Comparison of ENCODE assay signal across 8 cellular contexts in genomic region chr1:155261401-155261887, GRCh38. TPM values are rescaled to one million over a fixed set of nuclear protein-coding genes. Genes with fewer than 3 reads are reported as not detected.
DNase-seq lines count a peak whose midpoint lies in the region; ATAC-seq and TF ChIP-seq lines count a peak whose summit lies in the region.

No MANE protein-coding gene starts in this region.

- no peak for DNase-seq in H7
- no peak for DNase-seq in fibroblast of villous mesenchyme (ENCODE audit: low read depth)
- no peak for DNase-seq in skeletal muscle cell (ENCODE audit: low read depth)
- no peak for DNase-seq in hippocampal formation (lab: John Stamatoyannopoulos, UW)

- H3K27me3 ChIP-seq in H7 (ENCODE audit: control insufficient read depth, insufficient read depth, low read length): no peaks in the 10 kb centered on the region
- no peaks in the 10 kb centered on the region for H3K27me3 ChIP-seq in SU-DHL-6 (ENCODE audit: low read length)

- H3K4me3 ChIP-seq in H7 (ENCODE audit: insufficient read depth, low read depth, low read length) (peak overlapping the region; percentile 91), SU-DHL-6 (ENCODE audit: insufficient read depth, low read length, poor library complexity, severe bottlenecking) (peak overlapping the region; percentile 68), fibroblast of villous mesenchyme (ENCODE audit: low read depth, low read length) (peak overlapping the region; percentile 93), skeletal muscle cell (ENCODE audit: low read depth, low read length) (peak overlapping the region; percentile 81)

- H3K9ac ChIP-seq in SU-DHL-6 (ENCODE audit: low read length): peak overlapping the region; percentile 85

- no peaks in the 10 kb centered on the region for H3K9me2 ChIP-seq in SU-DHL-6 (replicated peaks; ENCODE audit: insufficient read depth, low read length)

- H3K79me2 ChIP-seq in SU-DHL-6 (ENCODE audit: insufficient read depth, low read length): peaks cover 19% of the 10 kb centered on the region

- no peak for ATAC-seq in HG03457 (IDR thresholded peaks at IDR 0.05; ENCODE audit: unreplicated experiment)
- ATAC-seq in GM19351 (IDR thresholded peaks at IDR 0.05; ENCODE audit: unreplicated experiment): no peak

- H3K27ac ChIP-seq in C4-2B (peak overlapping the region; percentile 82), SU-DHL-6 (ENCODE audit: low read depth, low read length) (peak overlapping the region; percentile 53; the same call in 1 of the 2 replicates)

- peak overlapping the region; percentile 57 for H2AFZ ChIP-seq in SU-DHL-6 (ENCODE audit: low read depth, low read length, severe bottlenecking)

- peaks cover 29% of the 10 kb centered on the region for H3F3A ChIP-seq in SU-DHL-6 (ENCODE audit: insufficient read depth)

- peak overlapping the region; percentile 76 for H3K4me2 ChIP-seq in SU-DHL-6 (ENCODE audit: low read depth, low read length, poor library complexity, severe bottlenecking)

- peaks cover 25% of the 10 kb centered on the region for H3K36me3 ChIP-seq in H7 (replicated peaks; ENCODE audit: control insufficient read depth, insufficient read depth, low read length)
- H3K36me3 ChIP-seq in SU-DHL-6 (ENCODE audit: low read length): peaks cover 7% of the 10 kb centered on the region; the same call in 1 of the 2 replicates

- no peaks in the 10 kb centered on the region for H3K9me3 ChIP-seq in SU-DHL-6 (ENCODE audit: insufficient read depth, low read length)

- TF ChIP-seq CTCF in C4-2B (conservative IDR thresholded peaks at IDR 0.05) (no peak; the same call in 1 of the 2 replicates), SU-DHL-6 (IDR thresholded peaks at IDR 0.05; ENCODE audit: insufficient read depth, low read length, poor library complexity, severe bottlenecking) (no peak), fibroblast of villous mesenchyme (IDR thresholded peaks at IDR 0.05; ENCODE audit: insufficient read depth, low read depth, low read length) (no peak)

- H4K20me1 ChIP-seq in SU-DHL-6 (ENCODE audit: low read depth, low read length): no peaks in the 10 kb centered on the region

RNA-seq across cellular contexts. Expression of gene SCAMP3, which starts 0.7 kb away (rescaled TPM):
- 59.4 and 61.4 TPM in 2 replicates for total RNA-seq in H7 (2014; rRNA removed; shearing (Covaris generic))
- total RNA-seq in fibroblast of villous mesenchyme: 33.7 and 35.8 TPM in 2 replicates

RNA-seq across cellular contexts. Expression of gene ENTREP3, which starts 6.2 kb away (rescaled TPM):
- total RNA-seq in H7 (2014; rRNA removed; shearing (Covaris generic)): 9.4 and 14.7 TPM in 2 replicates
- 7.7 and 7.8 TPM in 2 replicates for total RNA-seq in fibroblast of villous mesenchyme

RNA-seq across cellular contexts. Expression of gene CLK2, which starts 11.9 kb away (rescaled TPM):
- 38.7 and 48.6 TPM in 2 replicates for total RNA-seq in H7 (2014; rRNA removed; shearing (Covaris generic))
- total RNA-seq in fibroblast of villous mesenchyme: 19.3 and 21.6 TPM in 2 replicates

RNA-seq across cellular contexts. Expression of gene HCN3, which starts 15.8 kb away (rescaled TPM):
- 5.1 and 7.7 TPM in 2 replicates for total RNA-seq in H7 (2014; rRNA removed; shearing (Covaris generic))
- 0.86 and 1.6 TPM in 2 replicates for total RNA-seq in fibroblast of villous mesenchyme

RNA-seq across cellular contexts. Expression of gene PKLR, which starts 39.8 kb away (rescaled TPM):
- total RNA-seq in H7 (2014; rRNA removed; shearing (Covaris generic)): 1.00 and 2.2 TPM in 2 replicates
- total RNA-seq in fibroblast of villous mesenchyme: not detected in 2 replicates
